ENCODE assay signal across 23 cellular contexts in the genomic region with DNA sequence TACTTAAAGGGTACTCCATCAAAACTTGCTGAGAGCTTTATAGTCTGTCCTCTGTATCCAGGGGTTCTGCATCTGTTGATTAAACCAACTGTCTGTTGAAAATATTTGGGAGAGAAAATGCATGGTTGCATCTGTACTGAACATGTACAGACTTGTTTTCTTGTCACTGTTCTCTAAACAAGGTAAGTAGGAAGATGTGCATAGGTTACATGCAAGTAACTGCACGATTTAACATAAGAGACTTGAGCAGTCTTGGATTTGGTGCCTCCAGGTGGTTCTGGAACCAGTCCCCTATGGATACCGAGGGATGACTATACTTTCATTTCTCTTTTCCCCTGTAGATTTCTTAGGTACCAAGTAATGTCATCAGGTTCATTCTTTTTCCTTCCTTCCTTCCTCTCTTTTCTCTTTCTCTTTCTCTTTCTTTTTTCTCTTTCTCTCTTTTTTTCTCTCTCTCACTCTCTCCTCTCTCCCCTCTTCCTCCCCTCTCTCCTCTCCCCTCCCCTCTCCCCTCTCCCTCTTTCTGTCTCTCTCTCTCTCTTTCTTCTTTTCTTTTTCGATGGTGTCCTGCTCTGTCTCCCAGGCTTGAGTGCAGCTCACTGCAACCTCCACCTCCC. TPM values are rescaled to one million over a fixed set of nuclear protein-coding genes. Genes with fewer than 3 reads are reported as not detected.
A peak's percentile ranks its signal among the peaks of the same experiment; 100 is the strongest.
DNase-seq lines count a peak whose midpoint lies in the region; ATAC-seq, FAIRE-seq and TF ChIP-seq lines count a peak whose summit lies in the region.
"Had no signal": no experiment of that assay in that cellular context is flagged by ENCODE, and none has a peak within 500 bp of the region (broad histone marks: within the 10 kb centered on the region; RNA-seq: fewer than 3 reads in every experiment).

No MANE protein-coding gene starts in this region.

- peaks cover 62% of the 10 kb centered on the region for H3K36me3 Mint-ChIP-seq in activated CD8-positive, alpha-beta memory T cell treated with anti-CD3 and anti-CD28 coated beads, Interleukin-2, amount 10 ng/mL, durations not matched to agents 7 days and 5 days
- H3K36me3 Mint-ChIP-seq in stimulated activated memory B cell treated with anti-CD40 and anti-IgM and Interleukin-4, amounts not matched to agents 10 μg/mL and 1 μg/mL and 100 μg/mL, for 72 hours = peaks cover 55% of the 10 kb centered on the region

- H4K12ac ChIP-seq in trophoblast cell (ENCODE audit: low read depth, low read length) = no peak overlapping the region

- H2AK5ac ChIP-seq in trophoblast cell (ENCODE audit: low read length) = no peak overlapping the region

- intact Hi-C loops in OCI-LY7 (cut with micrococcal nuclease; ENCODE audit: unreplicated experiment) = no loop called here

- no peak for ATAC-seq in activated CD8-positive, alpha-beta memory T cell treated with anti-CD3 and anti-CD28 coated beads, Interleukin-2, amount 10 ng/mL, durations not matched to agents 7 days and 5 days
- ATAC-seq in HG02973 (IDR thresholded peaks at IDR 0.05; ENCODE audit: unreplicated experiment) (no peak), HG03439 (IDR thresholded peaks at IDR 0.05; ENCODE audit: unreplicated experiment) (no peak)
- no peak for ATAC-seq in stimulated activated memory B cell treated with anti-CD40 and anti-IgM and Interleukin-4, amounts not matched to agents 10 μg/mL and 1 μg/mL and 100 μg/mL, for 72 hours
- ATAC-seq: left cardiac atrium, T-cell had no signal

- H3K27me3 ChIP-seq in bronchial epithelial cell (ENCODE audit: control insufficient read depth, insufficient read depth, low read length) (no peaks in the 10 kb centered on the region), trophoblast cell (ENCODE audit: insufficient read depth, low read length) (no peaks in the 10 kb centered on the region)
- H3K27me3 ChIP-seq: BE2C, neutrophil, SJSA1 had no signal

- no peaks in the 10 kb centered on the region for H3K27me3 Mint-ChIP-seq in activated CD8-positive, alpha-beta memory T cell treated with anti-CD3 and anti-CD28 coated beads, Interleukin-2, amount 10 ng/mL, durations not matched to agents 7 days and 5 days
- no peaks in the 10 kb centered on the region for H3K27me3 Mint-ChIP-seq in stimulated activated memory B cell treated with anti-CD40 and anti-IgM and Interleukin-4, amounts not matched to agents 10 μg/mL and 1 μg/mL and 100 μg/mL, for 72 hours
- H3K27me3 Mint-ChIP-seq: T-cell had no signal

- H3K4me1 ChIP-seq in OCI-LY7 (ENCODE audit: insufficient read depth, low read length, poor library complexity, severe bottlenecking) (no peaks in the 10 kb centered on the region), trophoblast cell (ENCODE audit: control insufficient read depth in 1 of 2, insufficient read depth in 2 of 2, low read length in 2 of 2) (peaks cover 5 to 6% of the 10 kb centered on the region in 2 experiments)
- H3K4me1 ChIP-seq: BE2C, SJSA1 had no signal

- no peak overlapping the region for H3K23ac ChIP-seq in trophoblast cell (ENCODE audit: low read length)

- peak overlapping the region; percentile 78 for H3K27ac Mint-ChIP-seq in activated CD8-positive, alpha-beta memory T cell treated with anti-CD3 and anti-CD28 coated beads, Interleukin-2, amount 10 ng/mL, durations not matched to agents 7 days and 5 days
- no peak overlapping the region for H3K27ac Mint-ChIP-seq in stimulated activated memory B cell treated with anti-CD40 and anti-IgM and Interleukin-4, amounts not matched to agents 10 μg/mL and 1 μg/mL and 100 μg/mL, for 72 hours
- H3K27ac Mint-ChIP-seq: T-cell had no signal

- FAIRE-seq in bronchial epithelial cell (lab: Jason Lieb, UNC) = no peak
- FAIRE-seq: RCC 7860 had no signal

- POLR2A ChIA-PET in OCI-LY7 (lab: Charles Lee) = interaction anchor here (0.6 kb wide), 1 partner anchor 9 kb away, joined by 4 read pairs; no protein-coding TSS in a partner anchor

- H3K4me3 Mint-ChIP-seq in activated CD8-positive, alpha-beta memory T cell treated with anti-CD3 and anti-CD28 coated beads, Interleukin-2, amount 10 ng/mL, durations not matched to agents 7 days and 5 days = peak overlapping the region; percentile 8
- H3K4me3 Mint-ChIP-seq in stimulated activated memory B cell treated with anti-CD40 and anti-IgM and Interleukin-4, amounts not matched to agents 10 μg/mL and 1 μg/mL and 100 μg/mL, for 72 hours = no peak overlapping the region
- H3K4me3 Mint-ChIP-seq: T-cell had no signal

- CTCF ChIA-PET in activated CD8-positive, alpha-beta memory T cell treated with anti-CD3 and anti-CD28 coated beads, Interleukin-2, amount 10 ng/mL, durations not matched to agents 7 days and 5 days (lab: Charles Lee) = interaction anchor here (2.2 kb wide), 1 partner anchor 27 kb away, joined by 5 read pairs; no protein-coding TSS in a partner anchor
- CTCF ChIA-PET in OCI-LY7 (lab: Charles Lee; ENCODE audit: unreplicated experiment) = no interaction called here

- no peak overlapping the region for H2BK12ac ChIP-seq in trophoblast cell (ENCODE audit: low read length)

- H4K91ac ChIP-seq in trophoblast cell (ENCODE audit: low read depth, low read length) = peak overlapping the region; percentile 22

- H3K9me3 ChIP-seq in OCI-LY7 (ENCODE audit: low read length) = no peaks in the 10 kb centered on the region
- peaks cover 4% of the 10 kb centered on the region for H3K9me3 ChIP-seq in trophoblast cell (ENCODE audit: insufficient read depth, low read depth, low read length)
- H3K9me3 ChIP-seq: BE2C, neutrophil, SJSA1 had no signal

- H4K8ac ChIP-seq in trophoblast cell (ENCODE audit: low read depth, low read length) = no peak overlapping the region

- H2BK120ac ChIP-seq in trophoblast cell (ENCODE audit: insufficient read depth, low read length, poor library complexity) = no peak overlapping the region

- H3K4me2 ChIP-seq in OCI-LY7 (ENCODE audit: low read length) (no peak overlapping the region), trophoblast cell (ENCODE audit: low read length) (no peak overlapping the region)

- TF ChIP-seq CTCF in OCI-LY7 (conservative IDR thresholded peaks at IDR 0.05; ENCODE audit: low read length) (no peak), bronchial epithelial cell (IDR thresholded peaks at IDR 0.05; ENCODE audit: insufficient read depth, low read length, severe bottlenecking) (no peak)

- no peak overlapping the region for H3K27ac ChIP-seq in OCI-LY7 (ENCODE audit: low read depth, low read length, poor library complexity, severe bottlenecking)
- no peak overlapping the region for H3K27ac ChIP-seq in trophoblast cell (ENCODE audit: low read depth, low read length)
- H3K27ac ChIP-seq: neutrophil, SJSA1 had no signal

- H2AFZ ChIP-seq in OCI-LY7 (ENCODE audit: low read length) = no peak overlapping the region
- H2AFZ ChIP-seq in trophoblast cell (ENCODE audit: insufficient read depth, low read length, poor library complexity) = no peak overlapping the region

- peak overlapping the region; percentile 42 for H3K4ac ChIP-seq in trophoblast cell (ENCODE audit: low read depth, low read length)

- peaks cover under 1% of the 10 kb centered on the region for H3K9me3 Mint-ChIP-seq in activated CD8-positive, alpha-beta memory T cell treated with anti-CD3 and anti-CD28 coated beads, Interleukin-2, amount 10 ng/mL, durations not matched to agents 7 days and 5 days (ENCODE audit: low read depth)
- H3K9me3 Mint-ChIP-seq in stimulated activated memory B cell treated with anti-CD40 and anti-IgM and Interleukin-4, amounts not matched to agents 10 μg/mL and 1 μg/mL and 100 μg/mL, for 72 hours = peaks cover 2% of the 10 kb centered on the region

- H3K79me2 ChIP-seq in OCI-LY7 (ENCODE audit: insufficient read depth, low read depth, low read length) (peaks cover 26% of the 10 kb centered on the region), trophoblast cell (ENCODE audit: control insufficient read depth, insufficient read depth, low read length, poor library complexity) (peaks cover 1% of the 10 kb centered on the region)

- WGBS in trophoblast cell (ENCODE audit: extremely low coverage, insufficient coverage, insufficient read length) = no CpG with 5 or more reads among the region's 3 CpGs

- H3K4me3 ChIP-seq in OCI-LY7 (ENCODE audit: low read depth, low read length, poor library complexity, severe bottlenecking) = no peak overlapping the region
- no peak overlapping the region for H3K4me3 ChIP-seq in bronchial epithelial cell (ENCODE audit: low read depth, low read length)
- no peak overlapping the region for H3K4me3 ChIP-seq in trophoblast cell (ENCODE audit: low read depth, low read length)
- H3K4me3 ChIP-seq: SJSA1 had no signal

- H3K9me2 ChIP-seq in OCI-LY7 (ENCODE audit: insufficient read depth, low read length) = no peaks in the 10 kb centered on the region

- H3K36me3 ChIP-seq in OCI-LY7 (ENCODE audit: insufficient read depth, low read length) = peaks cover 66% of the 10 kb centered on the region
- H3K36me3 ChIP-seq in bronchial epithelial cell (ENCODE audit: control insufficient read depth, insufficient read depth, low read length) = peaks cover 10% of the 10 kb centered on the region
- peaks cover 17 to 24% of the 10 kb centered on the region in 2 experiments for H3K36me3 ChIP-seq in trophoblast cell (ENCODE audit: control insufficient read depth in 1 of 2, insufficient read depth in 2 of 2, low read length in 2 of 2)

- no peak for DNase-seq in activated CD8-positive, alpha-beta memory T cell treated with anti-CD3 and anti-CD28 coated beads, Interleukin-2, amount 10 ng/mL, durations not matched to agents 7 days and 5 days
- no peak for DNase-seq in activated CD8-positive, alpha-beta memory T cell treated with anti-CD3 and anti-CD28 coated beads for 24 hours
- DNase-seq in OCI-LY7 (ENCODE audit: low spot score) = no peak
- DNase-seq in bronchial epithelial cell (ENCODE audit: low read depth) = peak; percentile 69
- no peak for DNase-seq in trophoblast cell
- DNase-seq: activated CD4-positive, alpha-beta T cell treated with anti-CD3 and anti-CD28 coated beads for 4 hours; activated CD8-positive, alpha-beta memory T cell treated with anti-CD3 and anti-CD28 coated beads, Interleukin-2, amount 50 U/mL, for 48 hours; activated gamma-delta T cell treated with Interleukin-2 at 50 U/mL for 16 hours; BE2C; H7; left cardiac atrium; MV-4-11; NCI-H1694; NCI-H2171 treated with DMSO at 0.1 percent for 48 hours; NCI-H524; substantia nigra; T-cell had no signal

- H2BK5ac ChIP-seq in trophoblast cell (ENCODE audit: low read depth, low read length, poor library complexity) = no peak overlapping the region

- no peak overlapping the region for H3K9ac ChIP-seq in trophoblast cell (ENCODE audit: low read length)

- no peak overlapping the region for H3K14ac ChIP-seq in trophoblast cell (ENCODE audit: low read length)

- H3K79me1 ChIP-seq in trophoblast cell (ENCODE audit: low read length) = no peaks in the 10 kb centered on the region

- no peaks in the 10 kb centered on the region for H4K20me1 ChIP-seq in OCI-LY7 (ENCODE audit: insufficient read depth, low read length)

- peaks cover 43% of the 10 kb centered on the region for H3K4me1 Mint-ChIP-seq in activated CD8-positive, alpha-beta memory T cell treated with anti-CD3 and anti-CD28 coated beads, Interleukin-2, amount 10 ng/mL, durations not matched to agents 7 days and 5 days
- peaks cover 16% of the 10 kb centered on the region for H3K4me1 Mint-ChIP-seq in stimulated activated memory B cell treated with anti-CD40 and anti-IgM and Interleukin-4, amounts not matched to agents 10 μg/mL and 1 μg/mL and 100 μg/mL, for 72 hours

- TSS peak; percentile 28 for BruUV-seq in OCI-LY7 (replicated peaks; lab: Mats Ljungman, UMichigan)

- H3K18ac ChIP-seq in trophoblast cell (ENCODE audit: low read length) = no peak overlapping the region

RNA-seq across cellular contexts. Expression of gene ADNP2, which starts 23.2 kb away (rescaled TPM):
- total RNA-seq in activated CD8-positive, alpha-beta memory T cell treated with anti-CD3 and anti-CD28 coated beads, Interleukin-2, amount 10 ng/mL, durations not matched to agents 7 days and 5 days = 10 to 100 TPM; 23.2 to 27.1 TPM
- total RNA-seq in OCI-LY7 (2014; rRNA removed; shearing (Covaris generic)) = 10.2 and 14.0 TPM in 2 replicates
- 14.9 and 16.2 TPM in 2 replicates for total RNA-seq in OCI-LY7 (2022)
- total RNA-seq in bronchial epithelial cell = 19.3 and 21.6 TPM in 2 replicates
- 13.6 and 13.8 TPM in 2 replicates for polyA plus RNA-seq in trophoblast cell (2013)
